In genomic region chr2:95266781-95267430, GRCh38 we compare ENCODE assay signal across 1 cellular context.
TF ChIP-seq lines count a peak whose summit lies in the region.

No MANE protein-coding gene starts in this region.

TF ChIP-seq in HepG2, 621 proteins besides CTCF, POLR2A, EP300 and RAD21:
- TF ChIP-seq HMGXB4 (CRISPR knock-in tag; IDR thresholded peaks at IDR 0.05; ENCODE audit: borderline replicate concordance in 1 of 2, low read depth in 1 of 2), result no peak
- no peak for TF ChIP-seq TGIF2 (CRISPR knock-in tag; IDR thresholded peaks at IDR 0.05)
- TF ChIP-seq CCAR2 (optimal IDR thresholded peaks at IDR 0.05; ENCODE audit: low read depth, low read length), result no peak
- no peak for TF ChIP-seq MEF2D (CRISPR knock-in tag; IDR thresholded peaks at IDR 0.05)
- no peak for TF ChIP-seq ZNF562 (CRISPR knock-in tag; IDR thresholded peaks at IDR 0.05; ENCODE audit: borderline replicate concordance)
- no peak for TF ChIP-seq ZSCAN29 (CRISPR knock-in tag; conservative IDR thresholded peaks at IDR 0.05)
- TF ChIP-seq ZNF878 (CRISPR knock-in tag; IDR thresholded peaks at IDR 0.05), result no peak
- no peak for TF ChIP-seq GABPA (IDR thresholded peaks at IDR 0.05; ENCODE audit: low read depth, low read length)
- TF ChIP-seq GABPA (CRISPR knock-in tag; IDR thresholded peaks at IDR 0.05; ENCODE audit: low read depth), result no peak
